9 cellular contexts compared by ENCODE assay signal in genomic region chr7:96495751-96496216, GRCh38.
DNase-seq lines count a peak whose midpoint lies in the region; ATAC-seq, FAIRE-seq and TF ChIP-seq lines count a peak whose summit lies in the region.
"Had no signal": no experiment of that assay in that cellular context is flagged by ENCODE, and none has a peak within 500 bp of the region (broad histone marks: within the 10 kb centered on the region; RNA-seq: fewer than 3 reads in every experiment).

No MANE protein-coding gene starts in this region.

- H3K4me1 ChIP-seq in BE2C (no peaks in the 10 kb centered on the region), MM.1S (ENCODE audit: low read length) (no peaks in the 10 kb centered on the region)

- no peaks in the 10 kb centered on the region for H3K9me3 ChIP-seq in BE2C
- H3K9me3 ChIP-seq in MM.1S (replicated peaks; ENCODE audit: insufficient read depth, low read length): no peaks in the 10 kb centered on the region

- DNase-seq in GM12892 (ENCODE audit: insufficient read length) (no peak), NCI-H1417 treated with DMSO at 0.1 percent for 48 hours (lab: John Stamatoyannopoulos, UW) (peak; percentile 84), hypothalamus (lab: John Stamatoyannopoulos, UW) (no peak), BE2C (no peak), MM.1S (no peak), activated gamma-delta T cell treated with Interleukin-2 at 50 U/mL for 16 hours (no peak)
- peak; percentile 4 to 8 for DNase-seq in activated CD4-positive, alpha-beta T cell treated with anti-CD3 and anti-CD28 coated beads, Interleukin-2, amount 50 U/mL, for 48 hours

- no peak overlapping the region for H3K27ac ChIP-seq in MM.1S (ENCODE audit: low read length)

- TF ChIP-seq POLR2A in GM12892 (IDR thresholded peaks at IDR 0.05; ENCODE audit: low read depth, low read length): no peak

- H3K36me3 ChIP-seq in BE2C: no peaks in the 10 kb centered on the region
- H3K36me3 ChIP-seq in MM.1S (replicated peaks; ENCODE audit: insufficient read depth, low read length): no peaks in the 10 kb centered on the region

- H3K79me2 ChIP-seq in MM.1S (ENCODE audit: low read length): no peaks in the 10 kb centered on the region

- peak; percentile 36 for FAIRE-seq in GM12892 (lab: Jason Lieb, UNC)
- FAIRE-seq: G401.6 had no signal

- H3K9me2 ChIP-seq in MM.1S (replicated peaks; ENCODE audit: insufficient read depth, low read length): no peaks in the 10 kb centered on the region

- TF ChIP-seq CTCF in BE2C (IDR thresholded peaks at IDR 0.05; ENCODE audit: low read depth, low read length): no peak
- no peak for TF ChIP-seq CTCF in MM.1S (IDR thresholded peaks at IDR 0.05; ENCODE audit: low read length)

- H3K4me3 ChIP-seq in BE2C (ENCODE audit: low read depth, low read length) (no peak overlapping the region), MM.1S (ENCODE audit: low read length) (no peak overlapping the region)

- peak; percentile 65 for ATAC-seq in GM21515 (IDR thresholded peaks at IDR 0.05; ENCODE audit: unreplicated experiment)

- H2AFZ ChIP-seq in MM.1S (ENCODE audit: low read length): no peak overlapping the region

- H3K27me3 ChIP-seq in BE2C: no peaks in the 10 kb centered on the region
- no peaks in the 10 kb centered on the region for H3K27me3 ChIP-seq in MM.1S (replicated peaks; ENCODE audit: insufficient read depth, low read length)

- no peak overlapping the region for H3K9ac ChIP-seq in MM.1S (ENCODE audit: low read length)

- H3K4me2 ChIP-seq in MM.1S (ENCODE audit: low read depth, low read length): no peak overlapping the region

- H4K20me1 ChIP-seq in MM.1S (ENCODE audit: insufficient read depth, low read length): no peaks in the 10 kb centered on the region

- H3F3A ChIP-seq in MM.1S (ENCODE audit: insufficient read depth, low read length): no peaks in the 10 kb centered on the region

Comparison
In these comparisons a context has a peak if more than half of its experiments do, and no peak if none do; other contexts are left out.
1. DNase-seq: peak in NCI-H1417 treated with DMSO at 0.1 percent for 48 hours (single experiment) and activated CD4-positive, alpha-beta T cell treated with anti-CD3 and anti-CD28 coated beads, Interleukin-2, amount 50 U/mL, for 48 hours (2 of 2); none in GM12892 (single experiment), hypothalamus (0 of 51), BE2C (single experiment), MM.1S (single experiment) and activated gamma-delta T cell treated with Interleukin-2 at 50 U/mL for 16 hours (single experiment).